Comparison of ENCODE assay signal across 21 cellular contexts in the genomic region with DNA sequence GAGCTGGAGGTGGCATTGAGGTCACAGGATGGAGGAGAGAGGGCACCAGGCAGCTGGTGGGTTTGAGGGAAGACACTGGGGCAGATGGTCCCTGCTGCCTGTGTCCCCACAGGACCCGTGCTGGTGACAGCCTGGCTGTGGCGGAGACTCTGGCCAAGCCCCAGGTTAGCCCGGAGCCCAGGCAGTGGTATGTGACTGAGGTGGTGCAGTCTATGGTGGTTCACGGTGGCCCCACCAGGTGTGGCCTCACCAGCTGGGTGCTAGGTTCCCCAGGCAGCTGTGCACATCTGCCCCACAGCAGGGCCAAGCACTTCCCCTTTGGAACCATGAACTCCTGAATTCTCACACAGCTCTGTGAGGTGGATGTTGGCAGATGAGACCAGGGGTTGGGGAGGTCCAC. TPM values are rescaled to one million over a fixed set of nuclear protein-coding genes. Genes with fewer than 3 reads are reported as not detected.
DNase-seq lines count a peak whose midpoint lies in the region; ATAC-seq and TF ChIP-seq lines count a peak whose summit lies in the region.
"Had no signal": no experiment of that assay in that cellular context is flagged by ENCODE, and none has a peak within 500 bp of the region (broad histone marks: within the 10 kb centered on the region; RNA-seq: fewer than 3 reads in every experiment).

No MANE protein-coding gene starts in this region.

- H3K9me2 ChIP-seq in Karpas-422 (replicated peaks; ENCODE audit: insufficient read depth, low read length) = no peaks in the 10 kb centered on the region

- H3K4me2 ChIP-seq in Karpas-422 (ENCODE audit: low read depth, low read length, poor library complexity, severe bottlenecking) (no peak overlapping the region), parathyroid adenoma (ENCODE audit: low read length) (no peak overlapping the region)

- no peak for ATAC-seq in left lung
- ATAC-seq in gastrocnemius medialis = no peak
- ATAC-seq in HG03520 (IDR thresholded peaks at IDR 0.05; ENCODE audit: unreplicated experiment) = no peak
- ATAC-seq in psoas muscle = no peak
- ATAC-seq: activated CD8-positive, alpha-beta memory T cell treated with anti-CD3 and anti-CD28 coated beads, Interleukin-2, amount 10 ng/mL, durations not matched to agents 7 days and 5 days; body of pancreas; right cardiac atrium had no signal

- in situ Hi-C loops in gastrocnemius medialis (cut with MboI; ENCODE audit: low sequenced_read_pairs in 4 of 4) = no loop called here

- no peaks in the 10 kb centered on the region for H3K27me3 Mint-ChIP-seq in chondrocyte (ENCODE audit: low read depth)
- H3K27me3 Mint-ChIP-seq: activated CD8-positive, alpha-beta memory T cell treated with anti-CD3 and anti-CD28 coated beads, Interleukin-2, amount 10 ng/mL, durations not matched to agents 7 days and 5 days; activated naive CD8-positive, alpha-beta T cell treated with anti-CD3 and anti-CD28 coated beads, Interleukin-2, amount 10 ng/mL, durations not matched to agents 7 days and 5 days; CD4-positive, alpha-beta T cell had no signal

- H3K27ac ChIP-seq in Karpas-422 (ENCODE audit: low read length) = no peak overlapping the region
- H3K27ac ChIP-seq in parathyroid adenoma = peak overlapping the region; percentile 52
- no peak overlapping the region for H3K27ac ChIP-seq in left lung
- no peak overlapping the region for H3K27ac ChIP-seq in gastrocnemius medialis
- H3K27ac ChIP-seq in psoas muscle = no peak overlapping the region
- H3K27ac ChIP-seq: body of pancreas, heart left ventricle had no signal

- no peaks in the 10 kb centered on the region for H3K27me3 ChIP-seq in Karpas-422 (ENCODE audit: low read length)
- no peaks in the 10 kb centered on the region for H3K27me3 ChIP-seq in parathyroid adenoma (ENCODE audit: control insufficient read depth, insufficient read depth, low read length)
- H3K27me3 ChIP-seq in left lung = no peaks in the 10 kb centered on the region
- no peaks in the 10 kb centered on the region for H3K27me3 ChIP-seq in gastrocnemius medialis
- H3K27me3 ChIP-seq in psoas muscle (ENCODE audit: insufficient read depth in 3 of 3, low read length in 2 of 3) = no peaks in the 10 kb centered on the region
- H3K27me3 ChIP-seq: body of pancreas, heart left ventricle, MG63 had no signal

- intact Hi-C loops in left lung (cut with DNase I) (no loop called here), gastrocnemius medialis (cut with DNase I; ENCODE audit: low total_unique reads) (no loop called here), psoas muscle (cut with DNase I) (no loop called here)

- no peak overlapping the region for H3K4me3 Mint-ChIP-seq in chondrocyte (ENCODE audit: unreplicated experiment)
- H3K4me3 Mint-ChIP-seq: activated CD8-positive, alpha-beta memory T cell treated with anti-CD3 and anti-CD28 coated beads, Interleukin-2, amount 10 ng/mL, durations not matched to agents 7 days and 5 days; activated naive CD8-positive, alpha-beta T cell treated with anti-CD3 and anti-CD28 coated beads, Interleukin-2, amount 10 ng/mL, durations not matched to agents 7 days and 5 days; CD4-positive, alpha-beta T cell; IgD-negative memory B cell had no signal

- TF ChIP-seq POLR2A in gastrocnemius medialis (IDR thresholded peaks at IDR 0.05) = no peak

- H3K4me1 Mint-ChIP-seq in chondrocyte (ENCODE audit: low read depth) = peaks cover 54% of the 10 kb centered on the region
- H3K4me1 Mint-ChIP-seq: activated CD8-positive, alpha-beta memory T cell treated with anti-CD3 and anti-CD28 coated beads, Interleukin-2, amount 10 ng/mL, durations not matched to agents 7 days and 5 days; activated naive CD8-positive, alpha-beta T cell treated with anti-CD3 and anti-CD28 coated beads, Interleukin-2, amount 10 ng/mL, durations not matched to agents 7 days and 5 days had no signal

- H3K36me3 ChIP-seq in Karpas-422 (ENCODE audit: insufficient read depth, low read length) (no peaks in the 10 kb centered on the region), parathyroid adenoma (ENCODE audit: control insufficient read depth, insufficient read depth, low read length) (no peaks in the 10 kb centered on the region), left lung (no peaks in the 10 kb centered on the region), gastrocnemius medialis (no peaks in the 10 kb centered on the region), psoas muscle (ENCODE audit: insufficient read depth in 1 of 2, low read depth in 1 of 2) (no peaks in the 10 kb centered on the region)
- H3K36me3 ChIP-seq: heart left ventricle had no signal

- H3K4me1 ChIP-seq in Karpas-422 (ENCODE audit: low read length) (peaks cover 52% of the 10 kb centered on the region), parathyroid adenoma (peaks cover 75% of the 10 kb centered on the region), left lung (peaks cover 23 to 48% of the 10 kb centered on the region in 2 donors), gastrocnemius medialis (peaks cover 26 to 41% of the 10 kb centered on the region in 2 donors), psoas muscle (peaks cover 31% of the 10 kb centered on the region)

- no peaks in the 10 kb centered on the region for H3K9me3 Mint-ChIP-seq in chondrocyte (ENCODE audit: low read depth)
- H3K9me3 Mint-ChIP-seq: activated naive CD8-positive, alpha-beta T cell treated with anti-CD3 and anti-CD28 coated beads, Interleukin-2, amount 10 ng/mL, durations not matched to agents 7 days and 5 days; CD4-positive, alpha-beta T cell; IgD-negative memory B cell had no signal

- H3K9ac ChIP-seq in Karpas-422 (ENCODE audit: low read length) (no peak overlapping the region), parathyroid adenoma (no peak overlapping the region)

- no peak overlapping the region for H2AFZ ChIP-seq in Karpas-422 (ENCODE audit: low read length)
- no peak overlapping the region for H2AFZ ChIP-seq in parathyroid adenoma

- TF ChIP-seq CTCF in chondrocyte (IDR thresholded peaks at IDR 0.05) = no peak
- no peak for TF ChIP-seq CTCF in parathyroid adenoma (IDR thresholded peaks at IDR 0.05)
- no peak for TF ChIP-seq CTCF in left lung (IDR thresholded peaks at IDR 0.05)
- no peak for TF ChIP-seq CTCF in gastrocnemius medialis (IDR thresholded peaks at IDR 0.05 in 4 of 5, conservative IDR thresholded peaks at IDR 0.05 in 1 of 5)
- TF ChIP-seq CTCF in psoas muscle (IDR thresholded peaks at IDR 0.05) = no peak

- H3K79me2 ChIP-seq in Karpas-422 (ENCODE audit: low read length) (no peaks in the 10 kb centered on the region), parathyroid adenoma (peaks cover 87% of the 10 kb centered on the region)

- H4K20me1 ChIP-seq in Karpas-422 (ENCODE audit: insufficient read depth, low read depth, low read length) = peaks cover 10% of the 10 kb centered on the region; the same call in 1 of the 2 replicates

- H3K9me3 ChIP-seq in Karpas-422 (ENCODE audit: low read length) (no peaks in the 10 kb centered on the region), parathyroid adenoma (ENCODE audit: control insufficient read depth, low read length) (no peaks in the 10 kb centered on the region), left lung (no peaks in the 10 kb centered on the region), gastrocnemius medialis (no peaks in the 10 kb centered on the region), psoas muscle (no peaks in the 10 kb centered on the region)
- H3K9me3 ChIP-seq: body of pancreas, heart left ventricle, MG63 had no signal

- peak; percentile 67 for DNase-seq in COR-L47 (lab: John Stamatoyannopoulos, UW)
- DNase-seq in Karpas-422 = peak; percentile 62
- no peak for DNase-seq in chondrocyte (ENCODE audit: low spot score)
- no peak for DNase-seq in left lung
- no peak for DNase-seq in gastrocnemius medialis
- DNase-seq in psoas muscle = no peak
- DNase-seq: activated CD4-positive, alpha-beta T cell treated with anti-CD3 and anti-CD28 coated beads for 48 hours; activated CD8-positive, alpha-beta memory T cell treated with anti-CD3 and anti-CD28 coated beads, Interleukin-2, amount 10 ng/mL, durations not matched to agents 7 days and 5 days; activated naive CD8-positive, alpha-beta T cell treated with anti-CD3 and anti-CD28 coated beads, Interleukin-2, amount 10 ng/mL, durations not matched to agents 7 days and 5 days; body of pancreas; CD4-positive, alpha-beta T cell; MG63; SIG-M5; stimulated activated CD8-positive, alpha-beta memory T cell treated with anti-CD3 and anti-CD28 coated beads, Interleukin-4, amount 100 ng/mL, for 48 hours; T-helper 1 cell had no signal

- peak overlapping the region; percentile 59 for H3K27ac Mint-ChIP-seq in chondrocyte (ENCODE audit: unreplicated experiment)
- H3K27ac Mint-ChIP-seq: activated CD8-positive, alpha-beta memory T cell treated with anti-CD3 and anti-CD28 coated beads, Interleukin-2, amount 10 ng/mL, durations not matched to agents 7 days and 5 days; activated naive CD8-positive, alpha-beta T cell treated with anti-CD3 and anti-CD28 coated beads, Interleukin-2, amount 10 ng/mL, durations not matched to agents 7 days and 5 days; CD4-positive, alpha-beta T cell; IgD-negative memory B cell had no signal

- no peak overlapping the region for H3K4me3 ChIP-seq in Karpas-422 (ENCODE audit: low read length)
- no peak overlapping the region for H3K4me3 ChIP-seq in parathyroid adenoma (ENCODE audit: low read depth, low read length)
- H3K4me3 ChIP-seq in left lung = no peak overlapping the region
- H3K4me3 ChIP-seq in gastrocnemius medialis = no peak overlapping the region
- no peak overlapping the region for H3K4me3 ChIP-seq in psoas muscle
- H3K4me3 ChIP-seq: body of pancreas, coronary artery, heart left ventricle, MG63 had no signal

- peaks cover 1% of the 10 kb centered on the region for H3K36me3 Mint-ChIP-seq in chondrocyte (ENCODE audit: low read depth)
- H3K36me3 Mint-ChIP-seq: activated CD8-positive, alpha-beta memory T cell treated with anti-CD3 and anti-CD28 coated beads, Interleukin-2, amount 10 ng/mL, durations not matched to agents 7 days and 5 days; activated naive CD8-positive, alpha-beta T cell treated with anti-CD3 and anti-CD28 coated beads, Interleukin-2, amount 10 ng/mL, durations not matched to agents 7 days and 5 days; IgD-negative memory B cell had no signal

- WGBS in psoas muscle, 3 donors = 63 to 68% (median 65%) methylated on average over 4 of the region's 4 CpGs

RNA-seq across cellular contexts. Expression of a gene that starts 15.4 kb away (rescaled TPM):
- 7.5 and 15.8 TPM in 2 replicates for total RNA-seq in Karpas-422 (2014; rRNA removed; shearing (Covaris generic); ENCODE audit: low replicate concordance)
- total RNA-seq in chondrocyte (69.8 to 99.1 TPM (median 98.2 TPM) in 3 replicates), left lung (10 to 100 TPM; 48.8 to 64.6 TPM), gastrocnemius medialis (10 to 100 TPM; 12.7 to 27.9 (median 19.5) TPM), psoas muscle (10 to 100 TPM; 14.7 to 20.1 (median 15.7) TPM)
- polyA plus RNA-seq in psoas muscle = 10 to 100 TPM in 2 of 3 donors, 1 to 10 TPM in 1; 7.7 to 18.0 (median 11.4) TPM

Comparison
In these comparisons a context has a peak if more than half of its experiments do, and no peak if none do; other contexts are left out.
1. DNase-seq: peak in COR-L47 (single experiment) and Karpas-422 (single experiment); none in chondrocyte (single experiment), left lung (0 of 2), gastrocnemius medialis (0 of 2) and psoas muscle (0 of 2).